ENCODE assay signal across 9 cellular contexts in the genomic region with DNA sequence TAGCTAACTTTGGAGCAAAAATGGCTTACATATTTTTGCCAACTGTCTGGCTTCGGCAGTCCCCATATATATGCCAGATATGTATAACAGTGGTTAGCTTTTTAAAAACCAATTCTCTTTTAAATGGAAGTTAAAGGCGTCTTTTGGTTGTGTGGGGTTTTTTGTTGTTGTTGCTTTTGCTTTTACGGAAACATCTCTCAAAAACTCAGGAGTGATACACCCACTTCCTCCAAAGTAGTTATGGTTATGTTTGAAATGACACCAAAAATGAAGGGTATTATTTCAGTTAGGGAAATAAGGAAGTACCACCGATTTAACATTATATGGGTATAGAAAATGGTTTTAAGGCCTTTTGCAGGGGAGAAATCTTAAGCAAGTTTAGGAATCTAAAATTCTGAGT. TPM values are rescaled to one million over a fixed set of nuclear protein-coding genes. Genes with fewer than 3 reads are reported as not detected.
DNase-seq lines count a peak whose midpoint lies in the region; ATAC-seq and TF ChIP-seq lines count a peak whose summit lies in the region.
"Had no signal": no experiment of that assay in that cellular context is flagged by ENCODE, and none has a peak within 500 bp of the region (broad histone marks: within the 10 kb centered on the region; RNA-seq: fewer than 3 reads in every experiment).

No MANE protein-coding gene starts in this region.

- peaks cover 36% of the 10 kb centered on the region for H4K20me1 ChIP-seq in SK-N-SH (ENCODE audit: insufficient read depth)

- no peak overlapping the region for H3K27ac ChIP-seq in SK-N-SH (ENCODE audit: low read depth in 2 of 2, low read length in 1 of 2)

- peak overlapping the region; percentile 98 for H3K27ac Mint-ChIP-seq in T-helper 2 cell treated with Interferon-gamma antibody and Interleukin-4, amounts not matched to agents 5 μg/mL and 100 μg/mL, for 36 hours
- peak overlapping the region in 1 of 2 donors; percentile 9 for H3K27ac Mint-ChIP-seq in stimulated activated naive CD8-positive, alpha-beta T cell treated with anti-CD3 and anti-CD28 coated beads, Interleukin-15, amount 100 ng/mL, for 72 hours

- H3K9ac ChIP-seq in SK-N-SH, result peak overlapping the region; percentile 98; the same call in 1 of the 2 replicates

- CTCF ChIA-PET in SK-N-SH (lab: Yijun Ruan, JAX), result no interaction called here

- H3K27me3 ChIP-seq in SK-N-SH (ENCODE audit: insufficient read depth), result no peaks in the 10 kb centered on the region

- DNase-seq in SK-N-SH, result no peak
- no peak for DNase-seq in T-helper 2 cell treated with Interferon-gamma antibody and Interleukin-4, amounts not matched to agents 5 μg/mL and 100 μg/mL, for 36 hours (ENCODE audit: low spot score)
- no peak for DNase-seq in fibroblast of mammary gland (ENCODE audit: low read depth)
- no peak for DNase-seq in stimulated activated naive CD8-positive, alpha-beta T cell treated with anti-CD3 and anti-CD28 coated beads, Interleukin-15, amount 100 ng/mL, for 72 hours
- no peak for DNase-seq in erythroblast (lab: John Stamatoyannopoulos, UW)
- DNase-seq: NCI-H2171 had no signal

- WGBS in SK-N-SH (ENCODE audit: low lambda C conversion rate), result 90% methylated on average over 4 of the region's 4 CpGs

- peaks cover 14 to 17% of the 10 kb centered on the region in 2 experiments for H3K4me1 ChIP-seq in SK-N-SH (ENCODE audit: control insufficient read depth in 1 of 2, insufficient read depth in 2 of 2, low read depth in 1 of 2, low read length in 1 of 2)

- H3K79me2 ChIP-seq in SK-N-SH (ENCODE audit: insufficient read depth), result peaks cover 74% of the 10 kb centered on the region

- POLR2A ChIA-PET in SK-N-SH (lab: Yijun Ruan, JAX), result interaction anchor here (0.6 kb wide), 1 partner anchor 99 kb away, joined by 3 read pairs; no protein-coding TSS in a partner anchor

- no peak for TF ChIP-seq POLR2A in erythroblast (IDR thresholded peaks at IDR 0.05; ENCODE audit: low read length)

- no peak for TF ChIP-seq RAD21 in SK-N-SH (IDR thresholded peaks at IDR 0.05; ENCODE audit: low read length)

- peaks cover 39% of the 10 kb centered on the region for H3K4me1 Mint-ChIP-seq in T-helper 2 cell treated with Interferon-gamma antibody and Interleukin-4, amounts not matched to agents 5 μg/mL and 100 μg/mL, for 36 hours (ENCODE audit: low read depth)
- peaks cover 56% of the 10 kb centered on the region for H3K4me1 Mint-ChIP-seq in stimulated activated naive CD8-positive, alpha-beta T cell treated with anti-CD3 and anti-CD28 coated beads, Interleukin-15, amount 100 ng/mL, for 72 hours

- H3F3A ChIP-seq in SK-N-SH (replicated peaks; ENCODE audit: insufficient read depth), result peaks cover 16% of the 10 kb centered on the region

- no peak overlapping the region for H2AFZ ChIP-seq in SK-N-SH (ENCODE audit: low read depth)

- H3K4me3 ChIP-seq in SK-N-SH (ENCODE audit: low read depth in 2 of 2, low read length in 1 of 2) (peak overlapping the region in 1 of 2 experiments; percentile 86; a peak in 2 of 4 replicates), fibroblast of mammary gland (ENCODE audit: control insufficient read depth, low read depth, low read length) (peak overlapping the region; percentile 90)

- ATAC-seq in SK-N-SH treated with all-trans-retinoic acid at 6 μM for 48 hours (no peak), GM18520 (IDR thresholded peaks at IDR 0.05; ENCODE audit: unreplicated experiment) (no peak), GM21423 (IDR thresholded peaks at IDR 0.05; ENCODE audit: unreplicated experiment) (no peak)
- ATAC-seq in stimulated activated naive CD8-positive, alpha-beta T cell treated with anti-CD3 and anti-CD28 coated beads, Interleukin-15, amount 100 ng/mL, for 72 hours, result no peak

- H3K9me3 Mint-ChIP-seq in T-helper 2 cell treated with Interferon-gamma antibody and Interleukin-4, amounts not matched to agents 5 μg/mL and 100 μg/mL, for 36 hours, result no peaks in the 10 kb centered on the region
- no peaks in the 10 kb centered on the region for H3K9me3 Mint-ChIP-seq in stimulated activated naive CD8-positive, alpha-beta T cell treated with anti-CD3 and anti-CD28 coated beads, Interleukin-15, amount 100 ng/mL, for 72 hours

- H3K36me3 Mint-ChIP-seq in T-helper 2 cell treated with Interferon-gamma antibody and Interleukin-4, amounts not matched to agents 5 μg/mL and 100 μg/mL, for 36 hours (ENCODE audit: low read depth), result peaks cover 52% of the 10 kb centered on the region

- no peaks in the 10 kb centered on the region for H3K9me3 ChIP-seq in SK-N-SH

- peaks cover 14 to 21% of the 10 kb centered on the region in 2 experiments for H3K36me3 ChIP-seq in SK-N-SH (replicated peaks in 1 of 2; ENCODE audit: control insufficient read depth in 1 of 2, insufficient read depth in 2 of 2, low read length in 1 of 2)

- H3K27me3 Mint-ChIP-seq in T-helper 2 cell treated with Interferon-gamma antibody and Interleukin-4, amounts not matched to agents 5 μg/mL and 100 μg/mL, for 36 hours (ENCODE audit: low read depth), result no peaks in the 10 kb centered on the region
- H3K27me3 Mint-ChIP-seq in stimulated activated naive CD8-positive, alpha-beta T cell treated with anti-CD3 and anti-CD28 coated beads, Interleukin-15, amount 100 ng/mL, for 72 hours, result no peaks in the 10 kb centered on the region

- no peak for TF ChIP-seq EP300 in SK-N-SH (IDR thresholded peaks at IDR 0.05; ENCODE audit: borderline replicate concordance in 1 of 2, low read depth in 1 of 2, low read length in 1 of 2)

- no peak for TF ChIP-seq CTCF in SK-N-SH (IDR thresholded peaks at IDR 0.05)
- TF ChIP-seq CTCF in fibroblast of mammary gland (conservative IDR thresholded peaks at IDR 0.05; ENCODE audit: control insufficient read depth, insufficient read depth, low read depth, low read length), result no peak

- H3K4me3 Mint-ChIP-seq in T-helper 2 cell treated with Interferon-gamma antibody and Interleukin-4, amounts not matched to agents 5 μg/mL and 100 μg/mL, for 36 hours, result peak overlapping the region; percentile 97
- peak overlapping the region; percentile 89 to 97 for H3K4me3 Mint-ChIP-seq in stimulated activated naive CD8-positive, alpha-beta T cell treated with anti-CD3 and anti-CD28 coated beads, Interleukin-15, amount 100 ng/mL, for 72 hours

- peak overlapping the region; percentile 99 for H3K4me2 ChIP-seq in SK-N-SH

- no peaks in the 10 kb centered on the region for H3K9me2 ChIP-seq in SK-N-SH

TF ChIP-seq in SK-N-SH, 30 proteins besides CTCF, POLR2A, EP300 and RAD21 (continues in another document):
- TF ChIP-seq NFIC (IDR thresholded peaks at IDR 0.05; ENCODE audit: borderline replicate concordance) (no peak), NRF1 (IDR thresholded peaks at IDR 0.05; ENCODE audit: low read depth, low read length) (no peak), SIN3A (IDR thresholded peaks at IDR 0.05; ENCODE audit: borderline replicate concordance, low read depth, low read length) (no peak), RXRA (IDR thresholded peaks at IDR 0.05; ENCODE audit: borderline replicate concordance, low read depth) (no peak), EZH2phosphoT487 (IDR thresholded peaks at IDR 0.05; ENCODE audit: borderline replicate concordance, low read depth) (no peak), GABPA (IDR thresholded peaks at IDR 0.05; ENCODE audit: low read depth) (no peak), YY1 (IDR thresholded peaks at IDR 0.05; ENCODE audit: low read depth) (no peak), CHD2 (IDR thresholded peaks at IDR 0.05; ENCODE audit: low read length, partially characterized antibody) (no peak), MEF2A (IDR thresholded peaks at IDR 0.05; ENCODE audit: borderline replicate concordance, low read depth) (no peak), POLR2AphosphoS5 (IDR thresholded peaks at IDR 0.05; ENCODE audit: low read depth, low read length) (no peak), RCOR1 (IDR thresholded peaks at IDR 0.05; ENCODE audit: low read length) (no peak)
- TF ChIP-seq, protein P1, sequence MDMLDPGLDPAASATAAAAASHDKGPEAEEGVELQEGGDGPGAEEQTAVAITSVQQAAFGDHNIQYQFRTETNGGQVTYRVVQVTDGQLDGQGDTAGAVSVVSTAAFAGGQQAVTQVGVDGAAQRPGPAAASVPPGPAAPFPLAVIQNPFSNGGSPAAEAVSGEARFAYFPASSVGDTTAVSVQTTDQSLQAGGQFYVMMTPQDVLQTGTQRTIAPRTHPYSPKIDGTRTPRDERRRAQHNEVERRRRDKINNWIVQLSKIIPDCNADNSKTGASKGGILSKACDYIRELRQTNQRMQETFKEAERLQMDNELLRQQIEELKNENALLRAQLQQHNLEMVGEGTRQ (IDR thresholded peaks at IDR 0.05; ENCODE audit: borderline replicate concordance, low read depth, low read length), result no peak

TF ChIP-seq in SK-N-SH treated with all-trans-retinoic acid at 6 μM for 48 hours, 23 proteins besides CTCF, POLR2A, EP300 and RAD21:
- TF ChIP-seq SNAI2 (CRISPR knock-in tag; IDR thresholded peaks at IDR 0.05), result no peak
- no peak for TF ChIP-seq GLIS3 (CRISPR knock-in tag; IDR thresholded peaks at IDR 0.05)
- TF ChIP-seq ZNF565 (CRISPR knock-in tag; conservative IDR thresholded peaks at IDR 0.05; ENCODE audit: low read depth), result no peak
- TF ChIP-seq ZFP30 (CRISPR knock-in tag; IDR thresholded peaks at IDR 0.05), result no peak
- no peak for TF ChIP-seq OSR1 (CRISPR knock-in tag; IDR thresholded peaks at IDR 0.05)
- TF ChIP-seq ZNF8 (CRISPR knock-in tag; IDR thresholded peaks at IDR 0.05), result no peak
- TF ChIP-seq ISL1 (CRISPR knock-in tag; IDR thresholded peaks at IDR 0.05), result no peak
TF ChIP-seq in SK-N-SH treated with all-trans-retinoic acid at 6 μM for 48 hours: peak in this region for 0.

RNA-seq across cellular contexts. Expression of gene CNOT8, which starts 2.3 kb away (rescaled TPM):
- 45.3 and 51.5 TPM in 2 replicates for polyA plus RNA-seq in SK-N-SH (2012; rRNA removed)
- 48.2 and 52.3 TPM in 2 replicates for polyA plus RNA-seq in SK-N-SH (2012; cell fraction: cytosol; rRNA removed)
- polyA plus RNA-seq in SK-N-SH (2012; cell fraction: nucleus; rRNA removed), result 36.9 and 44.6 TPM in 2 replicates

RNA-seq across cellular contexts. Expression of gene FAXDC2, which starts 10.4 kb away (rescaled TPM):
- polyA plus RNA-seq in SK-N-SH (2012; rRNA removed), result 6.0 and 8.4 TPM in 2 replicates
- polyA plus RNA-seq in SK-N-SH (2012; cell fraction: cytosol; rRNA removed), result 4.1 and 5.2 TPM in 2 replicates
- polyA plus RNA-seq in SK-N-SH (2012; cell fraction: nucleus; rRNA removed), result 5.5 and 9.9 TPM in 2 replicates
